8 cellular contexts compared by ENCODE assay signal in the genomic region with DNA sequence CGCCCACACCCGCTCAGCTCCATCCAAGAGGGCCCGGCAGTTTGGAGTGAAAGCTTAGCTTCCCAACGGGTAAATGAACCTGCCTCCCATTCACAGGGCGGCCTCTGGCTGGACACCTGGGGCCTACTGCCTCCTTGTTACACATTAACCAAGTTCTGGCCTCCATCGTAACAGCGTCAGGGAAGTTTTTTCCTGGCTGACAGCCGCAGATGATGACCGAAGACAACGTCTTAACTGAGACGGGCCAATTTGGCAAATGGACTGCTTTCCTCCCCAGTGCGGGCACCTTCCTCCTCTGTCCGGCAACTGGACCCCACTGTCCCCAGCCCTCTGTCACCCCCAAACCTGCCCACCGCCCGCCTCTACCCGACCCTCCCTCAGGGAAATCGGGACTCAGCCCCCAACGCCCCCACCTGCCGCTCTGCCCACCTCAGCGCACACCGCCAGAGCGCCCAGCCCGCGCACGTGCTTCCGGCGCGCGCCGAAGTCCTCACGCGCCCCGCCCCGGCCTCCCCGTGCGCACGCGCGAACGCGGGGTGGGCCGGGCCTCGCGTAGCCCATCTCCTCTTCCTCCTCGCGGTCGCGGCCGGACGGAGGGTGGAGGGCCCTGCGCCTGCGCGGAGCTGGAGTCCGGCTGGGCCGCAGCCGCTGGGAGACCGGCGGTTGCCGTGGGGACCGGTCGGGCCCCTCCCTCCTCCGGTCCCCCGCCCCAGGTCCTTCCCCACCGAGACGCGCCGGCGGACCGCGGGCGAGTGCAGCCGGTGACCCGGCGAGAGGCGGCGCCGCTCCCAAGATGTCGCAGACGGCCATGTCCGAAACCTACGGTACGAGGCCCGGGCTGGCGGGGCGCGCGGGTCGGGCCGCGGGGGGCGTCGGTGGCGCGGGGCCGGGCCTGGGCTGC. TPM values are rescaled to one million over a fixed set of nuclear protein-coding genes. Genes with fewer than 3 reads are reported as not detected.
A peak's percentile ranks its signal among the peaks of the same experiment; 100 is the strongest.
DNase-seq lines count a peak whose midpoint lies in the region; ATAC-seq and TF ChIP-seq lines count a peak whose summit lies in the region.

A gene with protein sequence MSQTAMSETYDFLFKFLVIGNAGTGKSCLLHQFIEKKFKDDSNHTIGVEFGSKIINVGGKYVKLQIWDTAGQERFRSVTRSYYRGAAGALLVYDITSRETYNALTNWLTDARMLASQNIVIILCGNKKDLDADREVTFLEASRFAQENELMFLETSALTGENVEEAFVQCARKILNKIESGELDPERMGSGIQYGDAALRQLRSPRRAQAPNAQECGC (plus strand): TSS at position 565 of the 901 bp plus-strand sequence. CDS start 229 bp downstream, at position 794.

- intact Hi-C loops in A673 (cut with micrococcal nuclease; ENCODE audit: unreplicated experiment) = loop anchor here (5.0 kb wide), 1 partner anchor 72 kb away; a partner anchor contains a TSS

- H3K36me3 ChIP-seq in A673 (ENCODE audit: insufficient read depth, low read length, poor library complexity, severe bottlenecking) = no peaks in the 10 kb centered on the region

- H3K4me3 ChIP-seq in A673 (ENCODE audit: low read depth, low read length, poor library complexity, severe bottlenecking) = peak within 1 kb of the TSS; percentile 84
- peak within 1 kb of the TSS; percentile 88 for H3K4me3 ChIP-seq in coronary artery

- TF ChIP-seq CTCF in A673 (conservative IDR thresholded peaks at IDR 0.05; ENCODE audit: low read depth, low read length) = no peak
- no peak for TF ChIP-seq CTCF in coronary artery (IDR thresholded peaks at IDR 0.05)

- H3K9me3 ChIP-seq in A673 (ENCODE audit: low read depth, low read length, poor library complexity, severe bottlenecking) = no peaks in the 10 kb centered on the region

- DNase-seq in A673 (ENCODE audit: low spot score) (peak; percentile 88), NCI-H460 (ENCODE audit: extremely low read depth, low read depth) (peak; percentile 91), coronary artery (ENCODE audit: low spot score) (peak; percentile 83), left kidney (ENCODE audit: low read depth, low spot score) (peak; percentile 98)
- peak; percentile 82 for DNase-seq in activated CD4-positive, alpha-beta T cell treated with anti-CD3 and anti-CD28 coated beads for 48 hours
- peak; percentile 69 for DNase-seq in stimulated activated CD4-positive, alpha-beta T cell treated with anti-CD3 and anti-CD28 coated beads, Interleukin-1b, Interleukin-23, amount 100 ng/mL, for 48 hours

- peaks cover 6% of the 10 kb centered on the region for H3K4me1 ChIP-seq in A673 (ENCODE audit: insufficient read depth, low read length, poor library complexity, severe bottlenecking)

- BruUV-seq in A673 (replicated peaks; lab: Mats Ljungman, UMichigan) = no TSS peak

- peak within 1 kb of the TSS; percentile 56 for H3K27ac ChIP-seq in A673 (ENCODE audit: low read depth, low read length, poor library complexity, severe bottlenecking)
- H3K27ac ChIP-seq in coronary artery = peak within 1 kb of the TSS; percentile 79 to 87

- peak; percentile 85 for ATAC-seq in GM18861 (IDR thresholded peaks at IDR 0.05; ENCODE audit: unreplicated experiment)
- ATAC-seq in HG03066 (IDR thresholded peaks at IDR 0.05; ENCODE audit: low read depth, unreplicated experiment) = peak; percentile 87

- CTCF ChIA-PET in A673 (lab: Charles Lee) = interaction anchor here (0.6 kb wide), 1 partner anchor 221 kb away, joined by 3 read pairs; no protein-coding TSS in a partner anchor

- no peaks in the 10 kb centered on the region for H3K27me3 ChIP-seq in A673 (replicated peaks; ENCODE audit: insufficient read depth, low read depth, low read length, poor library complexity)

- POLR2A ChIA-PET in A673 (lab: Charles Lee; ENCODE audit: low non-redundant PET) = no interaction called here

RNA-seq across cellular contexts. Expression of the gene that starts here (rescaled TPM):
- total RNA-seq in A673 (2021) = 46.5 and 51.6 TPM in 2 replicates
- 24.2 and 39.2 TPM in 2 replicates for total RNA-seq in NCI-H460 (2014; rRNA removed; shearing (Covaris generic))
- 34.2 and 43.3 TPM in 2 replicates for polyA plus RNA-seq in NCI-H460 (2014; cell fraction: nucleus; rRNA removed)

Comparison
In these comparisons a context has a peak if more than half of its experiments do, and no peak if none do; other contexts are left out.
1. Peak in every context shown above with its lines: DNase-seq, ATAC-seq, H3K4me3 ChIP-seq and H3K27ac ChIP-seq.